Comparison of ENCODE assay signal across 29 cellular contexts in the genomic region with DNA sequence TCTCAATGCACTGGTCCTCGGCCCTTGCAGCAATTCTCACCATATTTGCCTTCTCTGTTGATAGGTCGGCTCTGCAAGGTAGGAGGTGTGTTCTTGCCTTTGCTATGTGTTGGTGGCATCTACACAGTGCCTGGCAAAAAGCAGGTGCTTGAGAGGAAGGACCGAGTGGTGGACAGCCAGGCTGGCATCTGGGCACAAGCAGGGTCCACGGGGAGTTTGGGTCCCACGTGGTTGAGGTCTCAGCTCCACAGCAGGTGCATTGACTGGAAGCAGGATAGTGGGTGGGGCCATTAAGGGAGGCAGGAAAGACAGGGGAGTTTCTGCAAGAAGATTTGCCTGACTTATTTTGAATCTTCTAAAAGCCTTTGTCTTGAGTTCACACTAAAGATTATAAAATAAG.
"Had no signal": no experiment of that assay in that cellular context is flagged by ENCODE, and none has a peak within 500 bp of the region (broad histone marks: within the 10 kb centered on the region; RNA-seq: fewer than 3 reads in every experiment).

No MANE protein-coding gene starts in this region.

- H3K27ac ChIP-seq: Peyer's patch, WERI-Rb-1 had no signal

- H3K4me3 Mint-ChIP-seq: activated CD4-positive, alpha-beta memory T cell treated with anti-CD3 and anti-CD28 coated beads, Interleukin-2, amount 10 ng/mL, durations not matched to agents 7 days and 5 days; activated CD8-positive, alpha-beta memory T cell treated with anti-CD3 and anti-CD28 coated beads, Interleukin-2, amount 10 ng/mL, durations not matched to agents 7 days and 5 days; activated naive CD4-positive, alpha-beta T cell treated with anti-CD3 and anti-CD28 coated beads, Interleukin-2, amount 10 ng/mL, durations not matched to agents 7 days and 5 days; activated naive CD8-positive, alpha-beta T cell; activated naive CD8-positive, alpha-beta T cell treated with anti-CD3 and anti-CD28 coated beads, Interleukin-2, amount 50 U/mL, for 24 hours; brain had no signal

- H3K4me1 Mint-ChIP-seq: activated CD4-positive, alpha-beta memory T cell treated with anti-CD3 and anti-CD28 coated beads, Interleukin-2, amount 10 ng/mL, durations not matched to agents 7 days and 5 days; activated CD8-positive, alpha-beta memory T cell treated with anti-CD3 and anti-CD28 coated beads, Interleukin-2, amount 10 ng/mL, durations not matched to agents 7 days and 5 days; activated naive CD4-positive, alpha-beta T cell treated with anti-CD3 and anti-CD28 coated beads, Interleukin-2, amount 10 ng/mL, durations not matched to agents 7 days and 5 days; activated naive CD8-positive, alpha-beta T cell treated with anti-CD3 and anti-CD28 coated beads, Interleukin-2, amount 50 U/mL, for 24 hours had no signal

- H3K9me3 Mint-ChIP-seq: activated CD4-positive, alpha-beta memory T cell treated with anti-CD3 and anti-CD28 coated beads, Interleukin-2, amount 10 ng/mL, durations not matched to agents 7 days and 5 days; activated naive CD4-positive, alpha-beta T cell treated with anti-CD3 and anti-CD28 coated beads, Interleukin-2, amount 10 ng/mL, durations not matched to agents 7 days and 5 days; activated naive CD8-positive, alpha-beta T cell treated with anti-CD3 and anti-CD28 coated beads, Interleukin-2, amount 50 U/mL, for 24 hours had no signal

- DNase-seq: activated CD4-positive, alpha-beta memory T cell treated with anti-CD3 and anti-CD28 coated beads, Interleukin-2, amount 10 ng/mL, durations not matched to agents 7 days and 5 days; activated CD4-positive, alpha-beta T cell treated with anti-CD3 and anti-CD28 coated beads for 1 hour; activated CD4-positive, alpha-beta T cell treated with anti-CD3 and anti-CD28 coated beads for 48 hours; activated CD4-positive, CD25-positive, alpha-beta regulatory T cell; activated CD8-positive, alpha-beta memory T cell treated with anti-CD3 and anti-CD28 coated beads for 24 hours; activated CD8-positive, alpha-beta memory T cell treated with anti-CD3 and anti-CD28 coated beads, Interleukin-2, amount 10 ng/mL, durations not matched to agents 7 days and 5 days; activated CD8-positive, alpha-beta memory T cell treated with anti-CD3 and anti-CD28 coated beads, Interleukin-2, amount 50 U/mL, for 48 hours; activated effector memory CD4-positive, alpha-beta T cell treated with Interleukin-2 at 50 U/mL for 16 hours; activated naive CD4-positive, alpha-beta T cell treated with anti-CD3 and anti-CD28 coated beads, Interleukin-2, amount 10 ng/mL, durations not matched to agents 7 days and 5 days; activated naive CD8-positive, alpha-beta T cell treated with anti-CD3 and anti-CD28 coated beads, Interleukin-2, amount 50 U/mL, for 24 hours; activated T-cell treated with anti-CD3 and anti-CD28 coated beads, Interleukin-2, amount 50 U/mL, for 48 hours; anterior cingulate cortex; caudate nucleus; NCI-H1092 treated with DMSO at 0.1 percent for 48 hours; NCI-H1417; NCI-H1930; NCI-H2081 treated with DMSO at 0.1 percent for 48 hours; NCI-H345; NCI-H524 treated with DMSO at 0.1 percent for 48 hours; PC-3; Peyer's patch; RPMI8226; SW 1271; T1000; WERI-Rb-1 had no signal

- H3K36me3 ChIP-seq: Peyer's patch, WERI-Rb-1 had no signal

- H3K36me3 Mint-ChIP-seq: activated CD8-positive, alpha-beta memory T cell treated with anti-CD3 and anti-CD28 coated beads, Interleukin-2, amount 10 ng/mL, durations not matched to agents 7 days and 5 days; activated naive CD4-positive, alpha-beta T cell treated with anti-CD3 and anti-CD28 coated beads, Interleukin-2, amount 10 ng/mL, durations not matched to agents 7 days and 5 days; brain had no signal

- H3K27me3 ChIP-seq: Peyer's patch had no signal

- ATAC-seq: activated CD8-positive, alpha-beta memory T cell treated with anti-CD3 and anti-CD28 coated beads, Interleukin-2, amount 10 ng/mL, durations not matched to agents 7 days and 5 days; activated naive CD8-positive, alpha-beta T cell treated with anti-CD3 and anti-CD28 coated beads, Interleukin-2, amount 50 U/mL, for 24 hours; K562; PC-3; Right ventricle myocardium inferior had no signal

- H3K9me3 ChIP-seq: Peyer's patch had no signal

- H3K4me3 ChIP-seq: K562, Peyer's patch had no signal

- H3K27ac Mint-ChIP-seq: activated CD4-positive, alpha-beta memory T cell treated with anti-CD3 and anti-CD28 coated beads, Interleukin-2, amount 10 ng/mL, durations not matched to agents 7 days and 5 days; activated CD8-positive, alpha-beta memory T cell treated with anti-CD3 and anti-CD28 coated beads, Interleukin-2, amount 10 ng/mL, durations not matched to agents 7 days and 5 days; activated naive CD4-positive, alpha-beta T cell treated with anti-CD3 and anti-CD28 coated beads, Interleukin-2, amount 10 ng/mL, durations not matched to agents 7 days and 5 days; activated naive CD8-positive, alpha-beta T cell; activated naive CD8-positive, alpha-beta T cell treated with anti-CD3 and anti-CD28 coated beads, Interleukin-2, amount 50 U/mL, for 24 hours had no signal

- H3K4me1 ChIP-seq: Peyer's patch had no signal
